Comparison of ENCODE assay signal across 26 cellular contexts in genomic region chr4:61425315-61425714, GRCh38.
"Had no signal": no experiment of that assay in that cellular context is flagged by ENCODE, and none has a peak within 500 bp of the region (broad histone marks: within the 10 kb centered on the region; RNA-seq: fewer than 3 reads in every experiment).

No MANE protein-coding gene starts in this region.

- DNase-seq: activated CD4-positive, alpha-beta T cell treated with anti-CD3 and anti-CD28 coated beads for 4 hours; activated CD8-positive, alpha-beta memory T cell treated with anti-CD3 and anti-CD28 coated beads, Interleukin-2, amount 10 ng/mL, durations not matched to agents 7 days and 5 days; activated CD8-positive, alpha-beta T cell treated with anti-CD3 and anti-CD28 coated beads, Interleukin-2, amount 10 ng/mL, durations not matched to agents 7 days and 5 days; activated effector memory CD4-positive, alpha-beta T cell treated with anti-CD3 and anti-CD28 coated beads, Interleukin-2, amount 50 U/mL, for 16 hours; activated naive CD4-positive, alpha-beta T cell treated with Interleukin-2 at 50 U/mL for 16 hours; activated naive CD8-positive, alpha-beta T cell treated with anti-CD3 and anti-CD28 coated beads, Interleukin-2, amount 50 U/mL, for 24 hours; activated T-cell treated with anti-CD3 and anti-CD28 coated beads, Interleukin-2, amount 50 U/mL, for 4 hours; amniotic stem cell; body of pancreas; MM.1S; NCI-H1105 treated with DMSO at 0.1 percent for 48 hours; NCI-H1436 treated with DMSO at 0.1 percent for 48 hours; NCI-H187 treated with DMSO at 0.1 percent for 48 hours; NCI-H2081 treated with DMSO at 0.1 percent for 48 hours; NCI-H2171; NCI-H2227 treated with DMSO at 0.1 percent for 48 hours; NCI-H446 treated with DMSO at 0.1 percent for 48 hours; NCI-H524 treated with DMSO at 0.1 percent for 48 hours; NCI-H774; Peyer's patch; SHP77 treated with DMSO at 0.1 percent for 48 hours had no signal

- H3K4me3 Mint-ChIP-seq: activated CD8-positive, alpha-beta memory T cell treated with anti-CD3 and anti-CD28 coated beads, Interleukin-2, amount 10 ng/mL, durations not matched to agents 7 days and 5 days; activated CD8-positive, alpha-beta T cell treated with anti-CD3 and anti-CD28 coated beads, Interleukin-2, amount 10 ng/mL, durations not matched to agents 7 days and 5 days; activated naive CD8-positive, alpha-beta T cell treated with anti-CD3 and anti-CD28 coated beads, Interleukin-2, amount 50 U/mL, for 24 hours; activated T-cell treated with anti-CD3 and anti-CD28 coated beads, Interleukin-2, amount 50 U/mL, for 4 hours; T-helper 1 cell treated with Interleukin-12 subunit alpha and Interleukin-12 subunit beta and Interleukin-4 antibody, amounts not matched to agents 30 μg/mL and 1 μg/mL, for 36 hours had no signal

- H3K27me3 Mint-ChIP-seq: activated CD8-positive, alpha-beta memory T cell treated with anti-CD3 and anti-CD28 coated beads, Interleukin-2, amount 10 ng/mL, durations not matched to agents 7 days and 5 days; activated naive CD8-positive, alpha-beta T cell treated with anti-CD3 and anti-CD28 coated beads, Interleukin-2, amount 50 U/mL, for 24 hours had no signal

- H3K27ac ChIP-seq: ascending aorta, body of pancreas, cardiac muscle cell, Peyer's patch had no signal

- H3K36me3 Mint-ChIP-seq: activated CD8-positive, alpha-beta memory T cell treated with anti-CD3 and anti-CD28 coated beads, Interleukin-2, amount 10 ng/mL, durations not matched to agents 7 days and 5 days had no signal

- H3K27ac Mint-ChIP-seq: activated CD8-positive, alpha-beta memory T cell treated with anti-CD3 and anti-CD28 coated beads, Interleukin-2, amount 10 ng/mL, durations not matched to agents 7 days and 5 days; activated CD8-positive, alpha-beta T cell treated with anti-CD3 and anti-CD28 coated beads, Interleukin-2, amount 10 ng/mL, durations not matched to agents 7 days and 5 days; activated naive CD4-positive, alpha-beta T cell treated with anti-CD3 and anti-CD28 coated beads, Interleukin-2, amount 50 U/mL, for 72 hours; activated naive CD8-positive, alpha-beta T cell treated with anti-CD3 and anti-CD28 coated beads, Interleukin-2, amount 50 U/mL, for 24 hours; T-helper 1 cell treated with Interleukin-12 subunit alpha and Interleukin-12 subunit beta and Interleukin-4 antibody, amounts not matched to agents 30 μg/mL and 1 μg/mL, for 36 hours had no signal

- H3K9me3 ChIP-seq: ascending aorta, body of pancreas, Peyer's patch had no signal

- H3K4me3 ChIP-seq: ascending aorta, body of pancreas, cardiac muscle cell, Peyer's patch had no signal

- H3K27me3 ChIP-seq: ascending aorta, body of pancreas, cardiac muscle cell, Peyer's patch had no signal

- H3K36me3 ChIP-seq: ascending aorta, cardiac muscle cell, Peyer's patch had no signal

- H3K4me1 ChIP-seq: ascending aorta, body of pancreas, Peyer's patch had no signal

- H3K4me1 Mint-ChIP-seq: activated CD8-positive, alpha-beta memory T cell treated with anti-CD3 and anti-CD28 coated beads, Interleukin-2, amount 10 ng/mL, durations not matched to agents 7 days and 5 days; activated naive CD8-positive, alpha-beta T cell treated with anti-CD3 and anti-CD28 coated beads, Interleukin-2, amount 50 U/mL, for 24 hours had no signal

- ATAC-seq: activated CD4-positive, CD25-positive, alpha-beta regulatory T cell treated with anti-CD3 and anti-CD28 coated beads, Interleukin-2, amount 50 U/mL, for 24 hours; activated CD8-positive, alpha-beta memory T cell treated with anti-CD3 and anti-CD28 coated beads, Interleukin-2, amount 10 ng/mL, durations not matched to agents 7 days and 5 days; activated CD8-positive, alpha-beta T cell treated with anti-CD3 and anti-CD28 coated beads, Interleukin-2, amount 10 ng/mL, durations not matched to agents 7 days and 5 days; activated naive CD4-positive, alpha-beta T cell treated with anti-CD3 and anti-CD28 coated beads, Interleukin-2, amount 50 U/mL, for 72 hours; activated naive CD8-positive, alpha-beta T cell treated with anti-CD3 and anti-CD28 coated beads, Interleukin-2, amount 50 U/mL, for 24 hours; activated T-cell treated with anti-CD3 and anti-CD28 coated beads, Interleukin-2, amount 50 U/mL, for 4 hours; body of pancreas had no signal

- H3K9me3 Mint-ChIP-seq: activated naive CD8-positive, alpha-beta T cell treated with anti-CD3 and anti-CD28 coated beads, Interleukin-2, amount 50 U/mL, for 24 hours had no signal
